10 cellular contexts compared by ENCODE assay signal in genomic region chr2:177295479-177295878, GRCh38. TPM values are rescaled to one million over a fixed set of nuclear protein-coding genes. Genes with fewer than 3 reads are reported as not detected.
DNase-seq lines count a peak whose midpoint lies in the region; ATAC-seq and TF ChIP-seq lines count a peak whose summit lies in the region.
"Had no signal": no experiment of that assay in that cellular context is flagged by ENCODE, and none has a peak within 500 bp of the region (broad histone marks: within the 10 kb centered on the region; RNA-seq: fewer than 3 reads in every experiment).

No MANE protein-coding gene starts in this region.

- no peak for ATAC-seq in GM19395 (IDR thresholded peaks at IDR 0.05; ENCODE audit: unreplicated experiment)
- no peak for ATAC-seq in GM18505 (IDR thresholded peaks at IDR 0.05; ENCODE audit: unreplicated experiment)
- no peak for ATAC-seq in GM18511 (IDR thresholded peaks at IDR 0.05; ENCODE audit: unreplicated experiment)

- CTCF ChIA-PET in activated CD4-positive, alpha-beta memory T cell treated with anti-CD3 and anti-CD28 coated beads for 36 hours (lab: Charles Lee) = interaction anchor here (0.6 to 6.0 kb wide), 17 partner anchors 10 to 281 kb away, joined by 3 to 99 read pairs (median 4); partner anchors contain the start of gene NFE2L2

- H3K27me3 Mint-ChIP-seq in activated CD4-positive, alpha-beta memory T cell treated with anti-CD3 and anti-CD28 coated beads for 36 hours = no peaks in the 10 kb centered on the region

- DNase-seq in HCEC 1CT (peak; percentile 36), brain pericyte (ENCODE audit: low read depth, low spot score) (peak; percentile 47), testis (peak; percentile 58)
- no peak for DNase-seq in activated CD4-positive, alpha-beta memory T cell treated with anti-CD3 and anti-CD28 coated beads for 36 hours

- intact Hi-C loops in testis (cut with DNase I; ENCODE audit: low total_unique reads) = no loop called here
- intact Hi-C loops in activated CD4-positive, alpha-beta memory T cell treated with anti-CD3 and anti-CD28 coated beads for 36 hours (cut with micrococcal nuclease) = no loop called here

- no peaks in the 10 kb centered on the region for H3K9me3 ChIP-seq in testis

- peak overlapping the region; percentile 56 for H3K27ac ChIP-seq in layer of hippocampus (ENCODE audit: low read depth, low read length)
- H3K27ac ChIP-seq in testis = peak overlapping the region; percentile 63 to 67
- H3K27ac ChIP-seq: epithelial cell of prostate had no signal

- H3K4me3 Mint-ChIP-seq in activated CD4-positive, alpha-beta memory T cell treated with anti-CD3 and anti-CD28 coated beads for 36 hours = no peak overlapping the region

- peaks cover 24% of the 10 kb centered on the region for H3K4me1 Mint-ChIP-seq in activated CD4-positive, alpha-beta memory T cell treated with anti-CD3 and anti-CD28 coated beads for 36 hours (ENCODE audit: low read depth)

- TF ChIP-seq CTCF in testis (IDR thresholded peaks at IDR 0.05) = no peak

- no peaks in the 10 kb centered on the region for H3K9me3 Mint-ChIP-seq in activated CD4-positive, alpha-beta memory T cell treated with anti-CD3 and anti-CD28 coated beads for 36 hours

- POLR2A ChIA-PET in activated CD4-positive, alpha-beta memory T cell treated with anti-CD3 and anti-CD28 coated beads for 36 hours (lab: Charles Lee) = interaction anchor here (1.6 kb wide), 1 partner anchor 32 kb away, joined by 8 read pairs; the partner anchor contains the start of gene NFE2L2

- H3K4me1 ChIP-seq in testis = peaks cover 9% of the 10 kb centered on the region

- H3K27me3 ChIP-seq in layer of hippocampus (ENCODE audit: control insufficient read depth, insufficient read depth, low read length) (no peaks in the 10 kb centered on the region), testis (no peaks in the 10 kb centered on the region)

- H3K27ac Mint-ChIP-seq in activated CD4-positive, alpha-beta memory T cell treated with anti-CD3 and anti-CD28 coated beads for 36 hours = no peak overlapping the region

- no peaks in the 10 kb centered on the region for H3K36me3 ChIP-seq in testis (ENCODE audit: low read depth, missing control alignments)

- no peaks in the 10 kb centered on the region for H3K36me3 Mint-ChIP-seq in activated CD4-positive, alpha-beta memory T cell treated with anti-CD3 and anti-CD28 coated beads for 36 hours

- peak overlapping the region in 1 of 2 donors; percentile 7 for H3K4me3 ChIP-seq in testis
- H3K4me3 ChIP-seq: skin epidermis had no signal

- TF ChIP-seq POLR2A in testis (IDR thresholded peaks at IDR 0.05) = no peak
- no peak for TF ChIP-seq POLR2A in GM18505 (IDR thresholded peaks at IDR 0.05; ENCODE audit: borderline replicate concordance, extremely low read depth, insufficient read depth, insufficient read length)

- 10 to 15% methylated on average over 3 of the region's 3 CpGs for WGBS in testis, 2 donors

RNA-seq across cellular contexts. Expression of gene NFE2L2, which starts 31.0 kb away (rescaled TPM):
- total RNA-seq in testis = 100 to 1,000 TPM; 126 to 132 TPM
- polyA plus RNA-seq in testis (ENCODE audit: insufficient read depth, low read depth, low replicate concordance) = 72.7 TPM
- 10 to 100 TPM; 51.3 to 52.0 TPM for total RNA-seq in activated CD4-positive, alpha-beta memory T cell treated with anti-CD3 and anti-CD28 coated beads for 36 hours
